ENCODE assay signal across 14 cellular contexts in the genomic region with DNA sequence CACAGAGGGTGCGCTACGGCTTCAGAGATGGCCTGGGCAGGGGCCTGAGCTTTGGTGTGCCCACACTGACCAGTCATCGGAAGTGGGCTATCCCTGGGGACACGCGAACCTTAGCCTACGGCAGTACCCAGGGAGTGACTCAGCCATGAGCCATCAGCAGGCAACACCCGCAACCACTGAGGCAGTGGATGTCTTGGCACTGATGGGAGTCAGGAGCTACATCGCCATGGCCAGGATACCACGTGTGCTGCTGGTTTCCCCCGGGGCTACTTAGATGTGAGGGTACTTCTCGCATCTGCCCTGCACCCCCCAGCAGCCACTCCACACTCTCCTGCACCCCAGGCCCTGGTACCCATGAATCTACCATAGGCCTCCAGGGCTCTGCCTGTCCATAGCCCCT. TPM values are rescaled to one million over a fixed set of nuclear protein-coding genes. Genes with fewer than 3 reads are reported as not detected.
DNase-seq lines count a peak whose midpoint lies in the region; ATAC-seq, FAIRE-seq and TF ChIP-seq lines count a peak whose summit lies in the region.
"Had no signal": no experiment of that assay in that cellular context is flagged by ENCODE, and none has a peak within 500 bp of the region (broad histone marks: within the 10 kb centered on the region; RNA-seq: fewer than 3 reads in every experiment).

No MANE protein-coding gene starts in this region.

- ATAC-seq in HepG2: no peak
- ATAC-seq in right lobe of liver: no peak
- no peak for ATAC-seq in HG03439 (IDR thresholded peaks at IDR 0.05; ENCODE audit: unreplicated experiment)
- ATAC-seq: Right ventricle myocardium inferior, upper lobe of right lung, WTC11 had no signal

- no peak overlapping the region for H3K4me2 ChIP-seq in HepG2 (ENCODE audit: low read depth, low read length)

- in situ Hi-C loops in HepG2 (cut with HindIII; ENCODE audit: extremely low pct_ligation_motif_present, low pct_unique_long_range_greater_than_20kb): no loop called here

- H3K9ac ChIP-seq in HepG2 (ENCODE audit: insufficient read depth, low read depth, low read length): no peak overlapping the region

- H3K27me3 ChIP-seq in HepG2 (ENCODE audit: control insufficient read depth in 1 of 2, insufficient read depth in 2 of 2, low read length in 2 of 2) (no peaks in the 10 kb centered on the region), right lobe of liver (no peaks in the 10 kb centered on the region)
- H3K27me3 ChIP-seq: upper lobe of right lung had no signal

- TF ChIP-seq POLR2A in HepG2 (IDR thresholded peaks at IDR 0.05; ENCODE audit: insufficient read depth in 1 of 2, low read depth in 2 of 2, low read length in 2 of 2) (no peak), right lobe of liver (IDR thresholded peaks at IDR 0.05) (no peak)

- intact Hi-C loops in HepG2 (cut with micrococcal nuclease; ENCODE audit: unreplicated experiment) (no loop called here), right lobe of liver (cut with DNase I) (no loop called here)

- CTCF ChIA-PET in HepG2 (lab: Yijun Ruan, JAX; ENCODE audit: low intra/inter-chr PET ratio, low total read pairs): no interaction called here

- TF ChIP-seq CTCF in HepG2 (CRISPR knock-in tag; IDR thresholded peaks at IDR 0.05): no peak
- TF ChIP-seq CTCF in right lobe of liver (IDR thresholded peaks at IDR 0.05): no peak
- no peak for TF ChIP-seq CTCF in fibroblast of mammary gland (conservative IDR thresholded peaks at IDR 0.05; ENCODE audit: control insufficient read depth, insufficient read depth, low read depth, low read length)

- no peaks in the 10 kb centered on the region for H3K79me2 ChIP-seq in HepG2 (ENCODE audit: insufficient read depth, low read length)

- WGBS in HepG2 (ENCODE audit: low lambda C conversion rate): 80% methylated on average over 11 of the region's 11 CpGs
- WGBS in right lobe of liver (ENCODE audit: insufficient coverage, low coverage, low lambda C conversion rate, missing lambda C conversion rate): 94% methylated on average over 5 of the region's 11 CpGs

- no peak overlapping the region for H2AFZ ChIP-seq in HepG2 (ENCODE audit: low read length)

- no peak for FAIRE-seq in HepG2 (lab: Jason Lieb, UNC)
- FAIRE-seq in urothelium cell line (lab: Jason Lieb, UNC): peak; percentile 92

- peaks cover 24% of the 10 kb centered on the region for H3K4me1 ChIP-seq in HepG2 (ENCODE audit: insufficient read depth, low read length)
- peaks cover 0 to 33% (median 18%) of the 10 kb centered on the region in 4 donors for H3K4me1 ChIP-seq in right lobe of liver

- TF ChIP-seq EP300 in HepG2 (IDR thresholded peaks at IDR 0.05; ENCODE audit: low read depth in 2 of 2, low read length in 2 of 2) (no peak), HepG2 (CRISPR knock-in tag; IDR thresholded peaks at IDR 0.05; ENCODE audit: borderline replicate concordance) (no peak)

- no peaks in the 10 kb centered on the region for H3K36me3 ChIP-seq in HepG2 (replicated peaks in 1 of 2; ENCODE audit: control insufficient read depth in 1 of 2, insufficient read depth in 2 of 2, low read length in 2 of 2)
- no peaks in the 10 kb centered on the region for H3K36me3 ChIP-seq in right lobe of liver
- H3K36me3 ChIP-seq: upper lobe of right lung had no signal

- H3K9me3 ChIP-seq in HepG2 (ENCODE audit: low read length) (peaks cover 14% of the 10 kb centered on the region), right lobe of liver (no peaks in the 10 kb centered on the region)

- no TSS peak for BruUV-seq in HepG2 (replicated peaks; lab: Mats Ljungman, UMichigan)

- POLR2A ChIA-PET in HepG2 (lab: Yijun Ruan, JAX): no interaction called here

- no peaks in the 10 kb centered on the region for H4K20me1 ChIP-seq in HepG2 (ENCODE audit: insufficient read depth, low read length)

- DNase-seq in HepG2 (ENCODE audit: low spot score) (no peak), right lobe of liver (no peak), SW 1271 (lab: John Stamatoyannopoulos, UW) (peak; percentile 83 to 91), fibroblast of mammary gland (ENCODE audit: low read depth) (peak; percentile 90), urothelium cell line (ENCODE audit: low spot score) (peak; percentile 86), NOMO-1 treated with DMSO at 0.1 percent for 48 hours (lab: John Stamatoyannopoulos, UW; ENCODE audit: unreplicated experiment) (no peak)
- no peak for DNase-seq in central memory CD4-positive, alpha-beta T cell
- DNase-seq: activated naive CD8-positive, alpha-beta T cell treated with anti-CD3 and anti-CD28 coated beads, Interleukin-2, amount 10 ng/mL, durations not matched to agents 7 days and 5 days; effector CD8-positive, alpha-beta T cell; NCI-H1105 treated with DMSO at 0.1 percent for 48 hours; upper lobe of right lung had no signal

- H3K4me3 ChIP-seq in HepG2 (replicated peaks in 1 of 3; ENCODE audit: insufficient read depth in 1 of 3, low read depth in 2 of 3, low read length in 3 of 3): no peak overlapping the region
- no peak overlapping the region for H3K4me3 ChIP-seq in right lobe of liver
- H3K4me3 ChIP-seq in fibroblast of mammary gland (ENCODE audit: control insufficient read depth, low read depth, low read length): no peak overlapping the region
- H3K4me3 ChIP-seq: upper lobe of right lung had no signal

- H3K27ac ChIP-seq in HepG2 (ENCODE audit: extremely low read length, insufficient read depth, low read length) (no peak overlapping the region), right lobe of liver (no peak overlapping the region)
- H3K27ac ChIP-seq: upper lobe of right lung had no signal

- TF ChIP-seq RAD21 in HepG2 (CRISPR knock-in tag; IDR thresholded peaks at IDR 0.05): no peak

TF ChIP-seq in HepG2, 621 proteins besides CTCF, POLR2A, EP300 and RAD21 (continues in another document):
- TF ChIP-seq SMAD3 (CRISPR knock-in tag; IDR thresholded peaks at IDR 0.05): no peak
- peak; percentile 55 for TF ChIP-seq AGO2 (optimal IDR thresholded peaks at IDR 0.05; ENCODE audit: low read depth, low read length)
- TF ChIP-seq FOSL2 (CRISPR knock-in tag; IDR thresholded peaks at IDR 0.05): 0 out of 2 replicates have a peak, but pooled peaks have one; percentile 23
- peak; percentile 58 for TF ChIP-seq AGO1 (IDR thresholded peaks at IDR 0.05; ENCODE audit: low read depth, low read length, poor library complexity, severe bottlenecking)
- TF ChIP-seq, protein P1, sequence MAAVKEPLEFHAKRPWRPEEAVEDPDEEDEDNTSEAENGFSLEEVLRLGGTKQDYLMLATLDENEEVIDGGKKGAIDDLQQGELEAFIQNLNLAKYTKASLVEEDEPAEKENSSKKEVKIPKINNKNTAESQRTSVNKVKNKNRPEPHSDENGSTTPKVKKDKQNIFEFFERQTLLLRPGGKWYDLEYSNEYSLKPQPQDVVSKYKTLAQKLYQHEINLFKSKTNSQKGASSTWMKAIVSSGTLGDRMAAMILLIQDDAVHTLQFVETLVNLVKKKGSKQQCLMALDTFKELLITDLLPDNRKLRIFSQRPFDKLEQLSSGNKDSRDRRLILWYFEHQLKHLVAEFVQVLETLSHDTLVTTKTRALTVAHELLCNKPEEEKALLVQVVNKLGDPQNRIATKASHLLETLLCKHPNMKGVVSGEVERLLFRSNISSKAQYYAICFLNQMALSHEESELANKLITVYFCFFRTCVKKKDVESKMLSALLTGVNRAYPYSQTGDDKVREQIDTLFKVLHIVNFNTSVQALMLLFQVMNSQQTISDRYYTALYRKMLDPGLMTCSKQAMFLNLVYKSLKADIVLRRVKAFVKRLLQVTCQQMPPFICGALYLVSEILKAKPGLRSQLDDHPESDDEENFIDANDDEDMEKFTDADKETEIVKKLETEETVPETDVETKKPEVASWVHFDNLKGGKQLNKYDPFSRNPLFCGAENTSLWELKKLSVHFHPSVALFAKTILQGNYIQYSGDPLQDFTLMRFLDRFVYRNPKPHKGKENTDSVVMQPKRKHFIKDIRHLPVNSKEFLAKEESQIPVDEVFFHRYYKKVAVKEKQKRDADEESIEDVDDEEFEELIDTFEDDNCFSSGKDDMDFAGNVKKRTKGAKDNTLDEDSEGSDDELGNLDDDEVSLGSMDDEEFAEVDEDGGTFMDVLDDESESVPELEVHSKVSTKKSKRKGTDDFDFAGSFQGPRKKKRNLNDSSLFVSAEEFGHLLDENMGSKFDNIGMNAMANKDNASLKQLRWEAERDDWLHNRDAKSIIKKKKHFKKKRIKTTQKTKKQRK (IDR thresholded peaks at IDR 0.05; ENCODE audit: low read length): no peak

RNA-seq across cellular contexts. Expression of a gene that starts 12.8 kb away (rescaled TPM):
- total RNA-seq in HepG2 (2016; rRNA removed; fragmentation: Illumina TruSeq; extraction: Trizol) (23.3 and 29.9 TPM in 2 replicates), right lobe of liver (10 to 100 TPM; 23.1 to 68.8 (median 29.1) TPM)
- 43.0 and 51.2 TPM in 2 replicates for total RNA-seq in HepG2 (2016; cell fraction: cytosol; rRNA removed; fragmentation: Illumina TruSeq; extraction: Trizol; ENCODE audit: low read depth)
- 21.4 and 28.1 TPM in 2 replicates for total RNA-seq in HepG2 (2016; cell fraction: insoluble cytoplasmic fraction; rRNA removed; fragmentation: Illumina TruSeq; extraction: Trizol)
- total RNA-seq in HepG2 (2016; cell fraction: membrane; rRNA removed; fragmentation: Illumina TruSeq; extraction: Trizol): 50.7 and 67.7 TPM in 2 replicates
- total RNA-seq in HepG2 (2016; cell fraction: nucleus; rRNA removed; fragmentation: Illumina TruSeq; extraction: Trizol): 12.9 and 16.1 TPM in 2 replicates
- polyA plus RNA-seq in HepG2 (2011; rRNA removed): 29.5 and 38.6 TPM in 2 replicates
- 29.8 and 35.9 TPM in 2 replicates for polyA plus RNA-seq in HepG2 (2011; cell fraction: cytosol; rRNA removed)
- 54.3 and 60.0 TPM in 2 replicates for polyA plus RNA-seq in HepG2 (2011; cell fraction: nucleus; rRNA removed)
- 46.0 and 46.8 TPM in 2 replicates for polyA plus RNA-seq in HepG2 (2012)
- 37.1 and 47.1 TPM in 2 replicates for polyA plus RNA-seq in HepG2 (2016; cell fraction: cytosol; fragmentation: Illumina TruSeq; extraction: Trizol; ENCODE audit: low read depth)
- polyA plus RNA-seq in HepG2 (2016; cell fraction: insoluble cytoplasmic fraction; fragmentation: Illumina TruSeq; extraction: Trizol; ENCODE audit: low read depth): 24.6 and 35.5 TPM in 2 replicates
- 54.6 and 65.1 TPM in 2 replicates for polyA plus RNA-seq in HepG2 (2016; cell fraction: membrane; fragmentation: Illumina TruSeq; extraction: Trizol; ENCODE audit: low read depth)
- polyA plus RNA-seq in HepG2 (2016; cell fraction: nucleus; fragmentation: Illumina TruSeq; extraction: Trizol; ENCODE audit: insufficient read depth, low read depth): 30.3 and 35.7 TPM in 2 replicates
- polyA minus RNA-seq in HepG2 (2011; rRNA and poly(A)+ RNA removed; ENCODE audit: low replicate concordance): 26.5 and 27.7 TPM in 2 replicates
- polyA minus RNA-seq in HepG2 (2011; cell fraction: cytosol; rRNA and poly(A)+ RNA removed): 19.4 and 20.4 TPM in 2 replicates
- polyA minus RNA-seq in HepG2 (2011; cell fraction: nucleus; rRNA and poly(A)+ RNA removed): 12.6 and 15.5 TPM in 2 replicates

Comparison
In these comparisons a context has a peak if more than half of its experiments do, and no peak if none do; other contexts are left out.
1. DNase-seq: peak in SW 1271 (2 of 2), fibroblast of mammary gland (single experiment) and urothelium cell line (single experiment); none in HepG2 (single experiment), right lobe of liver (0 of 3), central memory CD4-positive, alpha-beta T cell (single experiment) and NOMO-1 treated with DMSO at 0.1 percent for 48 hours (single experiment).